In the genomic region with DNA sequence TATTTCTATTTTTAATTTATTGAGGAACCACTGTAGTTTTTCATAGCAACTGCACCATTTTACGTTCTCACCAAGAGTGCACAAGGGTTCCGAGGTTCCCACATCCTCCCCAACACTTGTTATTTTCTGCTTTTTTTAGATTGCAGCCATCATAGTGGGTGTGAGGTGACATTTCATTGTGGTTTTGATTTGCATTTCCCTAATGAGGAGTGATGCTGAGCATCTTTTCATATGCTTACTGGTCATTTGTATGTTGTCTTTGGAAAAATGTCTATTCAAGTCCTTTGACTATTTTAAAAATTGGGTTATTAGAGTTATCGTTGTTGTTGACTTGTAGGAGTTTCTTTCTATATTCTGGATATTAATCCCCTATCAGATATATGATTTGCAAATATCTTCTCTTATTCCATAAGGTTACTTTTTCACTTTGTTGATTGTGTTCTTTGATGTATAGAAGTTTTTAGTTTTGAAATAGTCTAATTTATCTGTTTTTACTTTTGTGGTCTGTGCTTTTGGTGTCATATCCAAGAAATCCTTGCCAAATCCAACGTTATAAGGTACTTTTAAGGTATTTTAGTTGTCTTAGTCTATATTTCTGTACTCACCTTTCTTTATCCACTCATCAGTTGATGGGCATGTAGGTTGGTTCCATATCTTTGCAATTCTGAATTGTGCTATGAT, we compare ENCODE assay signal across 8 cellular contexts. TPM values are rescaled to one million over a fixed set of nuclear protein-coding genes. Genes with fewer than 3 reads are reported as not detected.
DNase-seq lines count a peak whose midpoint lies in the region; ATAC-seq, FAIRE-seq and TF ChIP-seq lines count a peak whose summit lies in the region.

No MANE protein-coding gene starts in this region.

- peaks cover 8% of the 10 kb centered on the region; the same call in 1 of the 2 replicates for H3K36me3 ChIP-seq in SU-DHL-6 (ENCODE audit: low read length)
- peaks cover 35% of the 10 kb centered on the region for H3K36me3 ChIP-seq in skeletal muscle satellite cell (ENCODE audit: insufficient read depth, low read length)

- peaks cover 64% of the 10 kb centered on the region for H3K79me2 ChIP-seq in SU-DHL-6 (ENCODE audit: insufficient read depth, low read length)

- peak overlapping the region; percentile 98 for H3K4me2 ChIP-seq in SU-DHL-6 (ENCODE audit: low read depth, low read length, poor library complexity, severe bottlenecking)
- H3K4me2 ChIP-seq in skeletal muscle satellite cell (ENCODE audit: low read length), result peak overlapping the region; percentile 82

- peak; percentile 88 for FAIRE-seq in GM18507 (lab: Jason Lieb, UNC)
- no peak for FAIRE-seq in frontal cortex (lab: Jason Lieb, UNC)

- H2AFZ ChIP-seq in SU-DHL-6 (ENCODE audit: low read depth, low read length, severe bottlenecking), result no peak overlapping the region

- H3F3A ChIP-seq in SU-DHL-6 (ENCODE audit: insufficient read depth), result peaks cover 96% of the 10 kb centered on the region

- H3K9me3 ChIP-seq in SU-DHL-6 (ENCODE audit: insufficient read depth, low read length) (no peaks in the 10 kb centered on the region), skeletal muscle satellite cell (replicated peaks; ENCODE audit: low read length) (no peaks in the 10 kb centered on the region)

- H3K27ac ChIP-seq in SU-DHL-6 (ENCODE audit: low read depth, low read length), result peak overlapping the region; percentile 98

- H4K20me1 ChIP-seq in SU-DHL-6 (ENCODE audit: low read depth, low read length), result no peaks in the 10 kb centered on the region

- H3K9ac ChIP-seq in SU-DHL-6 (ENCODE audit: low read length), result peak overlapping the region; percentile 30
- H3K9ac ChIP-seq in skeletal muscle satellite cell (ENCODE audit: low read depth, low read length), result peak overlapping the region; percentile 98

- peaks cover 20% of the 10 kb centered on the region for H3K4me1 ChIP-seq in skeletal muscle satellite cell (ENCODE audit: control insufficient read depth, insufficient read depth, low read length)

- no peak for TF ChIP-seq CTCF in SU-DHL-6 (IDR thresholded peaks at IDR 0.05; ENCODE audit: insufficient read depth, low read length, poor library complexity, severe bottlenecking)
- TF ChIP-seq CTCF in epithelial cell of esophagus (IDR thresholded peaks at IDR 0.05; ENCODE audit: insufficient read depth, low read depth, low read length, missing control alignments), result no peak

- H3K4me3 ChIP-seq in SU-DHL-6 (ENCODE audit: insufficient read depth, low read length, poor library complexity, severe bottlenecking) (peak overlapping the region; percentile 25), epithelial cell of esophagus (ENCODE audit: low read length) (peak overlapping the region; percentile 3), skeletal muscle satellite cell (ENCODE audit: low read length) (peak overlapping the region; percentile 47)

- DNase-seq in GM18507 (ENCODE audit: extremely low spot score, insufficient read length, low read depth), result no peak
- DNase-seq in epithelial cell of esophagus (ENCODE audit: low read depth), result peak; percentile 24
- no peak for DNase-seq in frontal cortex (ENCODE audit: low spot score in 2 of 2)
- DNase-seq in Kasumi-1 (lab: John Stamatoyannopoulos, UW), result no peak
- no peak for DNase-seq in NCI-H1417 treated with DMSO at 0.1 percent for 48 hours (lab: John Stamatoyannopoulos, UW)

- H3K27me3 ChIP-seq in SU-DHL-6 (ENCODE audit: low read length) (no peaks in the 10 kb centered on the region), skeletal muscle satellite cell (ENCODE audit: control insufficient read depth, insufficient read depth, low read length) (no peaks in the 10 kb centered on the region)

- no peak for ATAC-seq in HG03025 (IDR thresholded peaks at IDR 0.05; ENCODE audit: low FRiP score, unreplicated experiment)

- no peaks in the 10 kb centered on the region for H3K9me2 ChIP-seq in SU-DHL-6 (replicated peaks; ENCODE audit: insufficient read depth, low read length)

RNA-seq across cellular contexts. Expression of a gene that starts 9.0 kb away (rescaled TPM):
- 147 and 206 TPM in 2 replicates for total RNA-seq in skeletal muscle satellite cell (2012; rRNA removed)
- 1.6 TPM for total RNA-seq in frontal cortex

RNA-seq across cellular contexts. Expression of a gene that starts 45.2 kb away (rescaled TPM):
- 40.3 and 51.8 TPM in 2 replicates for total RNA-seq in skeletal muscle satellite cell (2012; rRNA removed)
- total RNA-seq in frontal cortex, result 8.2 TPM

RNA-seq across cellular contexts. Expression of a gene that starts 49.1 kb away (rescaled TPM):
- 1.3 and 2.0 TPM in 2 replicates for total RNA-seq in skeletal muscle satellite cell (2012; rRNA removed)
- 0.41 TPM for total RNA-seq in frontal cortex
